In genomic region chr9:35115680-35116538, GRCh38 we compare ENCODE assay signal across 8 cellular contexts. TPM values are rescaled to one million over a fixed set of nuclear protein-coding genes. Genes with fewer than 3 reads are reported as not detected.
DNase-seq lines count a peak whose midpoint lies in the region; ATAC-seq and TF ChIP-seq lines count a peak whose summit lies in the region.

Gene ATOSB (minus strand): TSS chr9:35115862. CDS start chr9:35108274, 7,588 bp downstream.

- H3K4me1 ChIP-seq in PC-3 (ENCODE audit: insufficient read depth, low read length) (peaks cover 36% of the 10 kb centered on the region), mucosa of rectum (ENCODE audit: control insufficient read depth in 2 of 2, insufficient read depth in 2 of 2, low read length in 2 of 2) (peaks cover 42 to 45% of the 10 kb centered on the region in 2 donors)

- H3K9me2 ChIP-seq in PC-3 (replicated peaks; ENCODE audit: low read length): no peaks in the 10 kb centered on the region

- H3K79me2 ChIP-seq in PC-3 (ENCODE audit: low read length): no peaks in the 10 kb centered on the region

- peak; percentile 88 for DNase-seq in DMS114 treated with DMSO at 0.1 percent for 48 hours (lab: John Stamatoyannopoulos, UW; ENCODE audit: unreplicated experiment)
- DNase-seq in PC-3: peak; percentile 89
- peak; percentile 91 for DNase-seq in activated T-cell treated with anti-CD3 and anti-CD28 coated beads, Interleukin-2, amount 50 U/mL, for 1 hour
- peak; percentile 80 for DNase-seq in epithelial cell of proximal tubule (ENCODE audit: low read depth)
- DNase-seq in stimulated activated CD8-positive, alpha-beta memory T cell treated with anti-CD3 and anti-CD28 coated beads, Interleukin-4, amount 100 ng/mL, for 48 hours: peak; percentile 96

- H3F3A ChIP-seq in PC-3 (ENCODE audit: low read length, unreplicated experiment): no peaks in the 10 kb centered on the region

- H3K36me3 ChIP-seq in PC-3 (ENCODE audit: low read depth, low read length) (no peaks in the 10 kb centered on the region; the same call in 1 of the 2 replicates), mucosa of rectum (ENCODE audit: control insufficient read depth in 2 of 2, insufficient read depth in 2 of 2, low read length in 2 of 2) (no peaks in the 10 kb centered on the region)

- H3K9me3 ChIP-seq in PC-3 (ENCODE audit: low read length): no peaks in the 10 kb centered on the region
- no peaks in the 10 kb centered on the region for H3K9me3 ChIP-seq in mucosa of rectum (ENCODE audit: control insufficient read depth in 2 of 2, low read length in 2 of 2)

- ATAC-seq in GM21576 (IDR thresholded peaks at IDR 0.05; ENCODE audit: unreplicated experiment) (peak; percentile 53), PC-3 (peak; percentile 51)

- peak within 1 kb of the TSS; percentile 39 for H3K27ac ChIP-seq in PC-3 (ENCODE audit: low read length)
- peak within 1 kb of the TSS; percentile 96 for H3K27ac ChIP-seq in mucosa of rectum (ENCODE audit: low read depth in 2 of 2, low read length in 2 of 2)

- H3K4me3 ChIP-seq in PC-3 (ENCODE audit: low read length) (peak within 1 kb of the TSS; percentile 83), epithelial cell of proximal tubule (ENCODE audit: low read depth, low read length) (peak within 1 kb of the TSS; percentile 97), mucosa of rectum (ENCODE audit: low read length in 2 of 2) (peak within 1 kb of the TSS; percentile 85 to 99)

- no peak for TF ChIP-seq EP300 in Ishikawa (IDR thresholded peaks at IDR 0.05; ENCODE audit: borderline replicate concordance)

- no peaks in the 10 kb centered on the region for H4K20me1 ChIP-seq in PC-3 (ENCODE audit: low read length)

- intact Hi-C loops in PC-3 (cut with micrococcal nuclease): loop anchor here (1.0 to 5.0 kb wide), 5 partner anchors 46 to 436 kb away; partner anchors contain the start of gene UNC13B

- peak within 1 kb of the TSS; percentile 99 for H3K4me2 ChIP-seq in PC-3 (ENCODE audit: low read length)

- peak within 1 kb of the TSS; percentile 93 for H2AFZ ChIP-seq in PC-3 (ENCODE audit: low read length)

- POLR2A ChIA-PET in PC-3 (lab: Charles Lee; ENCODE audit: unreplicated experiment): interaction anchor here (0.6 kb wide), 1 partner anchor 134 kb away, joined by 7 read pairs; no protein-coding TSS in a partner anchor

- no TSS peak for BruUV-seq in PC-3 (replicated peaks; lab: Mats Ljungman, UMichigan)

- H3K9ac ChIP-seq in PC-3 (ENCODE audit: low read length): peak within 1 kb of the TSS; percentile 54
- peak within 1 kb of the TSS; percentile 86 for H3K9ac ChIP-seq in mucosa of rectum (ENCODE audit: low read depth in 1 of 2, low read length in 2 of 2)

- H3K27me3 ChIP-seq in PC-3 (ENCODE audit: low read length) (no peaks in the 10 kb centered on the region), mucosa of rectum (ENCODE audit: control insufficient read depth in 2 of 2, insufficient read depth in 2 of 2, low read length in 2 of 2) (no peaks in the 10 kb centered on the region)

- no peak for TF ChIP-seq RAD21 in Ishikawa (IDR thresholded peaks at IDR 0.05; ENCODE audit: low read depth)

- TF ChIP-seq CTCF in PC-3 (conservative IDR thresholded peaks at IDR 0.05; ENCODE audit: low read depth, low read length): no peak
- no peak for TF ChIP-seq CTCF in epithelial cell of proximal tubule (conservative IDR thresholded peaks at IDR 0.05; ENCODE audit: low read depth, low read length)

- CTCF ChIA-PET in PC-3 (lab: Charles Lee): interaction anchor here (0.6 to 1.7 kb wide), 4 partner anchors 13 to 269 kb away, joined by 3 to 13 read pairs (median 9); partner anchors contain the start of genes STOML2 and UNC13B

TF ChIP-seq in Ishikawa, 13 proteins besides CTCF, POLR2A, EP300 and RAD21:
- TF ChIP-seq NFIC (IDR thresholded peaks at IDR 0.05): no peak
- TF ChIP-seq REST (IDR thresholded peaks at IDR 0.05; ENCODE audit: low read depth): no peak
- 0 out of 2 replicates have a peak, but pooled peaks have one; percentile 7 for TF ChIP-seq ZBTB7A (IDR thresholded peaks at IDR 0.05; ENCODE audit: low read depth)
- TF ChIP-seq TAF1 (IDR thresholded peaks at IDR 0.05; ENCODE audit: low read depth): no peak
- peak; percentile 86 for TF ChIP-seq USF1 (IDR thresholded peaks at IDR 0.05)
- TF ChIP-seq MAX (IDR thresholded peaks at IDR 0.05): peak; percentile 92
- TF ChIP-seq EGR1 (IDR thresholded peaks at IDR 0.05): peak; percentile 67
- TF ChIP-seq CREB1 (IDR thresholded peaks at IDR 0.05; ENCODE audit: low read depth): no peak
- TF ChIP-seq TCF12 (IDR thresholded peaks at IDR 0.05; ENCODE audit: low read depth): no peak

RNA-seq across cellular contexts. Expression of gene ATOSB, which starts in this region (rescaled TPM):
- 9.2 and 10.2 TPM in 2 replicates for total RNA-seq in PC-3 (2014; rRNA removed)
- 14.0 and 27.7 TPM in 2 replicates for total RNA-seq in epithelial cell of proximal tubule

Comparison
In these comparisons a context has a peak if more than half of its experiments do, and no peak if none do; other contexts are left out.
1. Peak in every context shown above with its lines: DNase-seq, ATAC-seq, H3K4me3 ChIP-seq and H3K27ac ChIP-seq.